Comparison of ENCODE assay signal across 8 cellular contexts in genomic region chr1:168084396-168085231, GRCh38. TPM values are rescaled to one million over a fixed set of nuclear protein-coding genes. Genes with fewer than 3 reads are reported as not detected.
A peak's percentile ranks its signal among the peaks of the same experiment; 100 is the strongest.
DNase-seq lines count a peak whose midpoint lies in the region; TF ChIP-seq lines count a peak whose summit lies in the region.

No MANE protein-coding gene starts in this region.

- peaks cover 27% of the 10 kb centered on the region for H3K4me1 Mint-ChIP-seq in MCF 10A (ENCODE audit: insufficient read depth, unreplicated experiment)

- H3K27me3 ChIP-seq in WERI-Rb-1 (ENCODE audit: insufficient read depth, low read depth, severe bottlenecking): no peaks in the 10 kb centered on the region

- no peaks in the 10 kb centered on the region for H3K9me3 ChIP-seq in WERI-Rb-1 (ENCODE audit: severe bottlenecking)

- no peaks in the 10 kb centered on the region for H3K36me3 ChIP-seq in WERI-Rb-1

- no peak overlapping the region for H3K4me3 ChIP-seq in WERI-Rb-1 (ENCODE audit: low read depth, low read length)

- H3K36me3 Mint-ChIP-seq in MCF 10A (ENCODE audit: insufficient read depth, unreplicated experiment): peaks cover 26% of the 10 kb centered on the region

- no peaks in the 10 kb centered on the region for H3K27me3 Mint-ChIP-seq in MCF 10A (ENCODE audit: insufficient read depth, unreplicated experiment)

- peak; percentile 66 for TF ChIP-seq CTCF in WERI-Rb-1 (IDR thresholded peaks at IDR 0.05; ENCODE audit: low read depth, low read length)
- TF ChIP-seq CTCF in MCF 10A (IDR thresholded peaks at IDR 0.05; ENCODE audit: unreplicated experiment): peak; percentile 94

- H3K4me3 Mint-ChIP-seq in MCF 10A (ENCODE audit: unreplicated experiment): no peak overlapping the region

- peak; percentile 35 for DNase-seq in NCI-H2196 (lab: John Stamatoyannopoulos, UW; ENCODE audit: unreplicated experiment)
- DNase-seq in NCI-H2196 treated with DMSO at 0.1 percent for 48 hours (lab: John Stamatoyannopoulos, UW; ENCODE audit: unreplicated experiment): no peak
- peak; percentile 39 for DNase-seq in KG1 (lab: John Stamatoyannopoulos, UW)
- DNase-seq in WERI-Rb-1: peak; percentile 34
- DNase-seq in MCF 10A (ENCODE audit: unreplicated experiment): peak; percentile 54
- peak; percentile 42 for DNase-seq in kidney tubule cell (ENCODE audit: low spot score)
- DNase-seq in stimulated activated CD4-positive, alpha-beta T cell treated with anti-CD3 and anti-CD28 coated beads, TNF-alpha, amount 100 ng/mL, for 4 hours (ENCODE audit: low read depth in 3 of 3): peak; percentile 19 to 44 (median 28)
- no peak for DNase-seq in NCI-H146 (lab: John Stamatoyannopoulos, UW)

- CTCF ChIA-PET in MCF 10A (lab: Yijun Ruan, JAX): interaction anchor here (0.5 to 6.5 kb wide), 60 partner anchors 8 to 1470 kb away, joined by 3 to 116 read pairs (median 4); no protein-coding TSS in a partner anchor

- H3K27ac Mint-ChIP-seq in MCF 10A (ENCODE audit: low read depth, unreplicated experiment): no peak overlapping the region

- no TSS peak for BruUV-seq in MCF 10A (replicated peaks; lab: Mats Ljungman, UMichigan)

- H3K9me3 Mint-ChIP-seq in MCF 10A (ENCODE audit: unreplicated experiment): no peaks in the 10 kb centered on the region

- POLR2A ChIA-PET in MCF 10A (lab: Yijun Ruan, JAX): interaction anchor here (0.6 to 2.0 kb wide), 4 partner anchors 53 to 238 kb away, joined by 3 to 5 read pairs (median 3); no protein-coding TSS in a partner anchor

- no peak overlapping the region for H3K27ac ChIP-seq in WERI-Rb-1

- intact Hi-C loops in MCF 10A (cut with micrococcal nuclease): loop anchor here (2.0 kb wide), 2 partner anchors 60 to 238 kb away; no protein-coding TSS in a partner anchor

RNA-seq across cellular contexts. Expression of gene GPR161, which starts 52.1 kb away (rescaled TPM):
- total RNA-seq in MCF 10A (2022): 6.6 and 10.2 TPM in 2 replicates

Comparison
In these comparisons a context has a peak if more than half of its experiments do, and no peak if none do; other contexts are left out.
1. DNase-seq: peak in NCI-H2196 (single experiment), KG1 (single experiment), WERI-Rb-1 (single experiment), MCF 10A (single experiment), kidney tubule cell (single experiment) and stimulated activated CD4-positive, alpha-beta T cell treated with anti-CD3 and anti-CD28 coated beads, TNF-alpha, amount 100 ng/mL, for 4 hours (3 of 3); none in NCI-H2196 treated with DMSO at 0.1 percent for 48 hours (single experiment) and NCI-H146 (single experiment).